ENCODE assay signal across 19 cellular contexts in the genomic region with DNA sequence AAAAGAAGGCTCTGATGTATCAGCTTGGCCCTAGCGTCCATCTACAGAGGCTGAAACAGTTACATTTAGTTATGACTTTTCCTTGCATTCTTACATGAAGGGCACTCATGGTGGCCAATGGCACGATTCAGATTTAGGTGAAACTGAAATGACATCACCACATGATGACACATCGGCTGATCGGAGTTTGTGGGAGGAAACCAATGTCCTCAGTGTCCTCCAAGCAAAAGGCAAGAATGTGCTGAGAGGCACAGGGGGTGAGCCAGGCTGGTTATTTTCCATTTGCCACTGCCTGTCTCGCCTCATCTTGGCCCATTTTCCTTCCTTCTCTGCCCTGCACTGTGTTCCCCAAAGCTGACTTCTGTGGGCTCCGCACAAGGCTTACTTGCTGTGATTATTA. TPM values are rescaled to one million over a fixed set of nuclear protein-coding genes. Genes with fewer than 3 reads are reported as not detected.
DNase-seq lines count a peak whose midpoint lies in the region; ATAC-seq, FAIRE-seq and TF ChIP-seq lines count a peak whose summit lies in the region.
"Had no signal": no experiment of that assay in that cellular context is flagged by ENCODE, and none has a peak within 500 bp of the region (broad histone marks: within the 10 kb centered on the region; RNA-seq: fewer than 3 reads in every experiment).

No MANE protein-coding gene starts in this region.

- H3K27ac ChIP-seq in GM23248 (no peak overlapping the region), keratinocyte (ENCODE audit: control insufficient read depth, insufficient read depth, low read length) (no peak overlapping the region)
- H3K27ac ChIP-seq: left ventricle myocardium inferior, testis had no signal

- H3K9ac ChIP-seq in GM23248 = no peak overlapping the region
- no peak overlapping the region for H3K9ac ChIP-seq in keratinocyte (ENCODE audit: control insufficient read depth, extremely low read depth, insufficient read depth, low read length)

- H3F3A ChIP-seq in GM23248 (ENCODE audit: insufficient read depth) = peaks cover 11% of the 10 kb centered on the region

- H3K4me3 ChIP-seq in GM23248 = no peak overlapping the region
- no peak overlapping the region for H3K4me3 ChIP-seq in keratinocyte (ENCODE audit: control insufficient read depth in 2 of 3, extremely low read depth in 1 of 3, insufficient read depth in 2 of 3, low read depth in 1 of 3, low read length in 3 of 3)
- H3K4me3 ChIP-seq: left ventricle myocardium inferior, testis had no signal

- H3K9me1 ChIP-seq in keratinocyte (ENCODE audit: control insufficient read depth, extremely low read depth, insufficient read depth, low read length) = no peaks in the 10 kb centered on the region

- H3K4me2 ChIP-seq in GM23248 (ENCODE audit: unreplicated experiment) (peak overlapping the region; percentile 16), keratinocyte (ENCODE audit: control insufficient read depth, extremely low read depth, insufficient read depth, low read depth, low read length) (no peak overlapping the region)

- H3K36me3 ChIP-seq in GM23248 (ENCODE audit: low read depth) (0 out of 2 replicates have a peak, but pooled peaks cover 5% of the 10 kb centered on the region), keratinocyte (ENCODE audit: control insufficient read depth in 2 of 2, extremely low read depth in 1 of 2, insufficient read depth in 2 of 2, low read length in 2 of 2) (no peaks in the 10 kb centered on the region)

- peaks cover 6% of the 10 kb centered on the region for H3K4me1 ChIP-seq in GM23248 (ENCODE audit: insufficient read depth)
- peaks cover 21% of the 10 kb centered on the region for H3K4me1 ChIP-seq in keratinocyte (ENCODE audit: control insufficient read depth, extremely low read depth, insufficient read depth, low read length)
- H3K4me1 ChIP-seq: testis had no signal

- DNase-seq in AG20443 (ENCODE audit: low spot score) (peak; percentile 29), GM23248 (peak; percentile 66), keratinocyte (ENCODE audit: low read depth, low spot score) (no peak), GM03348 (ENCODE audit: low spot score) (no peak), immature natural killer cell (no peak), CD14-positive monocyte (ENCODE audit: low spot score) (no peak)
- DNase-seq in activated T-cell treated with anti-CD3 and anti-CD28 coated beads, Interleukin-2, amount 50 U/mL, for 72 hours = peak; percentile 33 to 35
- DNase-seq: activated CD4-positive, CD25-positive, alpha-beta regulatory T cell; CD4-positive, alpha-beta memory T cell; GDM1; hippocampal formation; left ventricle myocardium inferior; MV-4-11; NCI-H2227 treated with DMSO at 0.1 percent for 48 hours; testis had no signal

- no peak overlapping the region for H2AFZ ChIP-seq in GM23248
- H2AFZ ChIP-seq in keratinocyte (ENCODE audit: control insufficient read depth, low read length) = no peak overlapping the region

- no peaks in the 10 kb centered on the region for H3K79me2 ChIP-seq in GM23248 (ENCODE audit: insufficient read depth)
- no peaks in the 10 kb centered on the region for H3K79me2 ChIP-seq in keratinocyte (ENCODE audit: control insufficient read depth, insufficient read depth, low read length)

- H3K4me1 Mint-ChIP-seq in activated T-cell treated with anti-CD3 and anti-CD28 coated beads, Interleukin-2, amount 50 U/mL, for 72 hours (ENCODE audit: low read depth) = peaks cover 24% of the 10 kb centered on the region
- H3K4me1 Mint-ChIP-seq in immature natural killer cell = peaks cover 3 to 14% of the 10 kb centered on the region in 2 donors
- no peaks in the 10 kb centered on the region for H3K4me1 Mint-ChIP-seq in CD14-positive monocyte
- H3K4me1 Mint-ChIP-seq: nephron had no signal

- H4K20me1 ChIP-seq in GM23248 (ENCODE audit: insufficient read depth) = no peaks in the 10 kb centered on the region
- no peaks in the 10 kb centered on the region for H4K20me1 ChIP-seq in keratinocyte (ENCODE audit: control insufficient read depth, extremely low read depth, insufficient read depth, low read length)

- intact Hi-C loops in CD14-positive monocyte (cut with micrococcal nuclease) = no loop called here

- no peak for TF ChIP-seq CTCF in keratinocyte (optimal IDR thresholded peaks at IDR 0.05 in 1 of 3, IDR thresholded peaks at IDR 0.05 in 1 of 3, conservative IDR thresholded peaks at IDR 0.05 in 1 of 3; ENCODE audit: extremely low read depth in 1 of 3, insufficient read depth in 2 of 3, low read length in 3 of 3)
- TF ChIP-seq CTCF in CD14-positive monocyte (IDR thresholded peaks at IDR 0.05) = no peak

- H3K36me3 Mint-ChIP-seq in activated T-cell treated with anti-CD3 and anti-CD28 coated beads, Interleukin-2, amount 50 U/mL, for 72 hours (ENCODE audit: insufficient read depth in 2 of 2) = peaks cover 2 to 7% of the 10 kb centered on the region in 2 donors
- peaks cover 10 to 46% (median 23%) of the 10 kb centered on the region in 3 donors for H3K36me3 Mint-ChIP-seq in immature natural killer cell
- peaks cover 15 to 27% of the 10 kb centered on the region in 2 donors for H3K36me3 Mint-ChIP-seq in CD14-positive monocyte

- no peaks in the 10 kb centered on the region for H3K27me3 Mint-ChIP-seq in activated T-cell treated with anti-CD3 and anti-CD28 coated beads, Interleukin-2, amount 50 U/mL, for 72 hours (ENCODE audit: low read depth)
- no peaks in the 10 kb centered on the region for H3K27me3 Mint-ChIP-seq in immature natural killer cell (ENCODE audit: low read depth in 3 of 3)
- no peaks in the 10 kb centered on the region for H3K27me3 Mint-ChIP-seq in CD14-positive monocyte (ENCODE audit: low read depth in 3 of 3)
- H3K27me3 Mint-ChIP-seq: activated naive CD8-positive, alpha-beta T cell; CD4-positive, alpha-beta memory T cell had no signal

- in situ Hi-C loops in GM23248 (cut with MboI) = no loop called here

- no peak overlapping the region for H3K4me3 Mint-ChIP-seq in activated T-cell treated with anti-CD3 and anti-CD28 coated beads, Interleukin-2, amount 50 U/mL, for 72 hours
- H3K4me3 Mint-ChIP-seq in immature natural killer cell (no peak overlapping the region), CD14-positive monocyte (no peak overlapping the region)
- H3K4me3 Mint-ChIP-seq: activated naive CD8-positive, alpha-beta T cell; CD4-positive, alpha-beta memory T cell; nephron had no signal

- H3K9me3 Mint-ChIP-seq in activated T-cell treated with anti-CD3 and anti-CD28 coated beads, Interleukin-2, amount 50 U/mL, for 72 hours = peaks cover 0 to 2% of the 10 kb centered on the region in 2 donors
- H3K9me3 Mint-ChIP-seq in immature natural killer cell (no peaks in the 10 kb centered on the region), CD14-positive monocyte (peaks cover 0 to 2% (median 0%) of the 10 kb centered on the region in 7 donors)
- H3K9me3 Mint-ChIP-seq: CD4-positive, alpha-beta memory T cell; nephron had no signal

- H3K27me3 ChIP-seq in GM23248 (replicated peaks; ENCODE audit: insufficient read depth) (no peaks in the 10 kb centered on the region), keratinocyte (ENCODE audit: control insufficient read depth, extremely low read depth, insufficient read depth, low read length) (no peaks in the 10 kb centered on the region)
- H3K27me3 ChIP-seq: testis had no signal

- dilution Hi-C loops in keratinocyte (cut with MboI; ENCODE audit: extremely low pct_ligation_motif_present, low sequenced_read_pairs) = no loop called here

- H3K9me3 ChIP-seq in GM23248 (ENCODE audit: low read depth) = no peaks in the 10 kb centered on the region
- H3K9me3 ChIP-seq in keratinocyte (ENCODE audit: control insufficient read depth, low read depth, low read length) = no peaks in the 10 kb centered on the region
- H3K9me3 ChIP-seq: left ventricle myocardium inferior, testis had no signal

- 0 out of 2 replicates have a peak, but pooled peaks cover 8% of the 10 kb centered on the region for H3K9me2 ChIP-seq in GM23248 (ENCODE audit: insufficient read depth)

- peak; percentile 32 for FAIRE-seq in keratinocyte (lab: Jason Lieb, UNC)
- FAIRE-seq: H54 had no signal

- 65 to 66% methylated on average over 6 of the region's 6 CpGs for WGBS in GM23248 (ENCODE audit: low coverage in 1 of 2, low lambda C conversion rate in 2 of 2, missing lambda C conversion rate in 2 of 2), 2 experiments

- peak; percentile 82 to 88 for ATAC-seq in activated T-cell treated with anti-CD3 and anti-CD28 coated beads, Interleukin-2, amount 50 U/mL, for 72 hours (replicated peaks in 1 of 2)
- ATAC-seq in GM18858 (IDR thresholded peaks at IDR 0.05; ENCODE audit: unreplicated experiment) = no peak

- H3K27ac Mint-ChIP-seq in activated T-cell treated with anti-CD3 and anti-CD28 coated beads, Interleukin-2, amount 50 U/mL, for 72 hours = no peak overlapping the region
- H3K27ac Mint-ChIP-seq in immature natural killer cell (no peak overlapping the region), CD14-positive monocyte (no peak overlapping the region)
- H3K27ac Mint-ChIP-seq: activated naive CD8-positive, alpha-beta T cell; nephron had no signal

RNA-seq across cellular contexts. Expression of gene TARS3, which starts 34.4 kb away (rescaled TPM):
- total RNA-seq in GM23248 (2014; rRNA removed; shearing (Covaris generic)) = 7.9 and 9.5 TPM in 2 replicates
- polyA plus RNA-seq in GM23248 (2016; fragmentation: Nextera tagmentation; extraction: Ambion mirVana) = 7.2 and 8.1 TPM in 2 replicates
- 10 to 100 TPM; 12.6 to 14.2 TPM for total RNA-seq in activated T-cell treated with anti-CD3 and anti-CD28 coated beads, Interleukin-2, amount 50 U/mL, for 72 hours
- polyA plus RNA-seq in keratinocyte = 2.8 to 3.9 TPM (median 3.0 TPM) in 3 replicates
- 11.3 TPM for polyA plus RNA-seq in keratinocyte (2011; ENCODE audit: low read depth)
- 1.9 and 2.8 TPM in 2 replicates for polyA plus RNA-seq in keratinocyte (2011; cell fraction: cytosol; rRNA removed)
- polyA plus RNA-seq in keratinocyte (2011; cell fraction: nucleus; rRNA removed) = 3.7 and 5.9 TPM in 2 replicates
- 4.2 and 4.4 TPM in 2 replicates for polyA plus RNA-seq in keratinocyte (2012; ENCODE audit: low replicate concordance)
- polyA minus RNA-seq in keratinocyte = 1.7 to 5.3 TPM (median 2.0 TPM) in 3 replicates
- polyA minus RNA-seq in keratinocyte (2011; cell fraction: cytosol; rRNA and poly(A)+ RNA removed) = 3.3 TPM
- polyA minus RNA-seq in keratinocyte (2011; cell fraction: nucleus; rRNA and poly(A)+ RNA removed) = 3.8 and 5.0 TPM in 2 replicates
- polyA plus RNA-seq in immature natural killer cell = 10 to 100 TPM in 1 of 3 donors, 1 to 10 TPM in 1, under 1 TPM in 1; 0.41 to 14.1 (median 6.6) TPM
- polyA plus RNA-seq in CD14-positive monocyte = 1 to 10 TPM; 1.3 to 1.8 TPM

RNA-seq across cellular contexts. Expression of gene TM2D3, which starts 37.7 kb away (rescaled TPM):
- 49.0 and 68.7 TPM in 2 replicates for total RNA-seq in GM23248 (2014; rRNA removed; shearing (Covaris generic))
- 58.3 and 58.7 TPM in 2 replicates for polyA plus RNA-seq in GM23248 (2016; fragmentation: Nextera tagmentation; extraction: Ambion mirVana)
- total RNA-seq in activated T-cell treated with anti-CD3 and anti-CD28 coated beads, Interleukin-2, amount 50 U/mL, for 72 hours = 10 to 100 TPM; 32.7 to 40.7 TPM
- 42.1 to 58.5 TPM (median 56.7 TPM) in 3 replicates for polyA plus RNA-seq in keratinocyte
- 31.9 TPM for polyA plus RNA-seq in keratinocyte (2011; ENCODE audit: low read depth)
- 26.1 and 36.2 TPM in 2 replicates for polyA plus RNA-seq in keratinocyte (2011; cell fraction: cytosol; rRNA removed)
- 73.1 and 76.1 TPM in 2 replicates for polyA plus RNA-seq in keratinocyte (2011; cell fraction: nucleus; rRNA removed)
- 37.5 and 50.5 TPM in 2 replicates for polyA plus RNA-seq in keratinocyte (2012; ENCODE audit: low replicate concordance)
- polyA minus RNA-seq in keratinocyte = 9.5 to 36.7 TPM (median 31.8 TPM) in 3 replicates
- 34.1 TPM for polyA minus RNA-seq in keratinocyte (2011; cell fraction: cytosol; rRNA and poly(A)+ RNA removed)
- polyA minus RNA-seq in keratinocyte (2011; cell fraction: nucleus; rRNA and poly(A)+ RNA removed) = 37.0 and 54.1 TPM in 2 replicates
- 10 to 100 TPM; 39.9 to 73.1 (median 52.6) TPM for polyA plus RNA-seq in immature natural killer cell
- 10 to 100 TPM; 22.9 to 26.5 TPM for polyA plus RNA-seq in CD14-positive monocyte

Comparison
In these comparisons a context has a peak if more than half of its experiments do, and no peak if none do; other contexts are left out.
1. DNase-seq: peak in AG20443 (single experiment), GM23248 (single experiment) and activated T-cell treated with anti-CD3 and anti-CD28 coated beads, Interleukin-2, amount 50 U/mL, for 72 hours (2 of 2); none in keratinocyte (single experiment), GM03348 (single experiment), immature natural killer cell (0 of 3) and CD14-positive monocyte (single experiment).